Comparison of ENCODE assay signal across 19 cellular contexts in genomic region chr3:55692295-55692957, GRCh38.
A peak's percentile ranks its signal among the peaks of the same experiment; 100 is the strongest.
DNase-seq lines count a peak whose midpoint lies in the region; TF ChIP-seq lines count a peak whose summit lies in the region.
"Had no signal": no experiment of that assay in that cellular context is flagged by ENCODE, and none has a peak within 500 bp of the region (broad histone marks: within the 10 kb centered on the region; RNA-seq: fewer than 3 reads in every experiment).

No MANE protein-coding gene starts in this region.

- H3K9me3 Mint-ChIP-seq in activated T-helper 1 cell treated with anti-CD3 and anti-CD28 coated beads, Interleukin-12 subunit alpha, Interleukin-12 subunit beta, Interleukin-2, Interleukin-4 antibody, amounts not matched to agents 30 ng/mL and 10 ng/mL and 1 ng/mL, durations not matched to agents 14 hours and 24 hours and 36 hours: no peaks in the 10 kb centered on the region
- H3K9me3 Mint-ChIP-seq: HFFc6 had no signal

- H3K27me3 Mint-ChIP-seq in activated T-helper 1 cell treated with anti-CD3 and anti-CD28 coated beads, Interleukin-12 subunit alpha, Interleukin-12 subunit beta, Interleukin-2, Interleukin-4 antibody, amounts not matched to agents 30 ng/mL and 10 ng/mL and 1 ng/mL, durations not matched to agents 14 hours and 24 hours and 36 hours (ENCODE audit: insufficient read depth): no peaks in the 10 kb centered on the region

- no peak overlapping the region for H3K4me3 Mint-ChIP-seq in activated T-helper 1 cell treated with anti-CD3 and anti-CD28 coated beads, Interleukin-12 subunit alpha, Interleukin-12 subunit beta, Interleukin-2, Interleukin-4 antibody, amounts not matched to agents 30 ng/mL and 10 ng/mL and 1 ng/mL, durations not matched to agents 14 hours and 24 hours and 36 hours
- H3K4me3 Mint-ChIP-seq: HFFc6 had no signal

- no peak overlapping the region for H3K4me3 ChIP-seq in epithelial cell of esophagus (ENCODE audit: low read length)
- H3K4me3 ChIP-seq: MG63, Peyer's patch had no signal

- no peaks in the 10 kb centered on the region for H3K4me1 Mint-ChIP-seq in activated T-helper 1 cell treated with anti-CD3 and anti-CD28 coated beads, Interleukin-12 subunit alpha, Interleukin-12 subunit beta, Interleukin-2, Interleukin-4 antibody, amounts not matched to agents 30 ng/mL and 10 ng/mL and 1 ng/mL, durations not matched to agents 14 hours and 24 hours and 36 hours (ENCODE audit: low read depth)

- no peak for TF ChIP-seq CTCF in epithelial cell of esophagus (IDR thresholded peaks at IDR 0.05; ENCODE audit: insufficient read depth, low read depth, low read length, missing control alignments)

- DNase-seq in NCI-H748 (lab: John Stamatoyannopoulos, UW; ENCODE audit: unreplicated experiment) (peak; percentile 11), NCI-H748 treated with DMSO at 0.1 percent for 48 hours (lab: John Stamatoyannopoulos, UW) (no peak), RPMI8226 (peak; percentile 35), epithelial cell of esophagus (ENCODE audit: low read depth) (peak; percentile 2), NCI-H1436 (lab: John Stamatoyannopoulos, UW) (no peak), LoVo (ENCODE audit: low spot score) (no peak)
- no peak for DNase-seq in activated T-helper 1 cell treated with anti-CD3 and anti-CD28 coated beads, Interleukin-12 subunit alpha, Interleukin-12 subunit beta, Interleukin-2, Interleukin-4 antibody, amounts not matched to agents 30 ng/mL and 10 ng/mL and 1 ng/mL, durations not matched to agents 14 hours and 24 hours and 36 hours (ENCODE audit: low spot score)
- DNase-seq: AML-193, Calu3, GOT3, KBM-7, NCI-H1092 treated with DMSO at 0.1 percent for 48 hours, NCI-H2029, NCI-H526 treated with DMSO at 0.1 percent for 48 hours, Peyer's patch, SHP77 treated with DMSO at 0.1 percent for 48 hours, SW 1271 had no signal

- no peak overlapping the region for H3K27ac Mint-ChIP-seq in activated T-helper 1 cell treated with anti-CD3 and anti-CD28 coated beads, Interleukin-12 subunit alpha, Interleukin-12 subunit beta, Interleukin-2, Interleukin-4 antibody, amounts not matched to agents 30 ng/mL and 10 ng/mL and 1 ng/mL, durations not matched to agents 14 hours and 24 hours and 36 hours
- H3K27ac Mint-ChIP-seq: HFFc6 had no signal

- H3K36me3 Mint-ChIP-seq in activated T-helper 1 cell treated with anti-CD3 and anti-CD28 coated beads, Interleukin-12 subunit alpha, Interleukin-12 subunit beta, Interleukin-2, Interleukin-4 antibody, amounts not matched to agents 30 ng/mL and 10 ng/mL and 1 ng/mL, durations not matched to agents 14 hours and 24 hours and 36 hours (ENCODE audit: low read depth): no peaks in the 10 kb centered on the region

- intact Hi-C loops in activated T-helper 1 cell treated with anti-CD3 and anti-CD28 coated beads, Interleukin-12 subunit alpha, Interleukin-12 subunit beta, Interleukin-2, Interleukin-4 antibody, amounts not matched to agents 30 ng/mL and 10 ng/mL and 1 ng/mL, durations not matched to agents 14 hours and 24 hours and 36 hours (cut with micrococcal nuclease): no loop called here

Comparison
In these comparisons a context has a peak if more than half of its experiments do, and no peak if none do; other contexts are left out.
1. DNase-seq: peak in NCI-H748 (single experiment), RPMI8226 (single experiment) and epithelial cell of esophagus (single experiment); none in NCI-H748 treated with DMSO at 0.1 percent for 48 hours (single experiment), NCI-H1436 (single experiment), LoVo (single experiment) and activated T-helper 1 cell treated with anti-CD3 and anti-CD28 coated beads, Interleukin-12 subunit alpha, Interleukin-12 subunit beta, Interleukin-2, Interleukin-4 antibody, amounts not matched to agents 30 ng/mL and 10 ng/mL and 1 ng/mL, durations not matched to agents 14 hours and 24 hours and 36 hours (single experiment).